Comparison of ENCODE assay signal across 9 cellular contexts in the genomic region with DNA sequence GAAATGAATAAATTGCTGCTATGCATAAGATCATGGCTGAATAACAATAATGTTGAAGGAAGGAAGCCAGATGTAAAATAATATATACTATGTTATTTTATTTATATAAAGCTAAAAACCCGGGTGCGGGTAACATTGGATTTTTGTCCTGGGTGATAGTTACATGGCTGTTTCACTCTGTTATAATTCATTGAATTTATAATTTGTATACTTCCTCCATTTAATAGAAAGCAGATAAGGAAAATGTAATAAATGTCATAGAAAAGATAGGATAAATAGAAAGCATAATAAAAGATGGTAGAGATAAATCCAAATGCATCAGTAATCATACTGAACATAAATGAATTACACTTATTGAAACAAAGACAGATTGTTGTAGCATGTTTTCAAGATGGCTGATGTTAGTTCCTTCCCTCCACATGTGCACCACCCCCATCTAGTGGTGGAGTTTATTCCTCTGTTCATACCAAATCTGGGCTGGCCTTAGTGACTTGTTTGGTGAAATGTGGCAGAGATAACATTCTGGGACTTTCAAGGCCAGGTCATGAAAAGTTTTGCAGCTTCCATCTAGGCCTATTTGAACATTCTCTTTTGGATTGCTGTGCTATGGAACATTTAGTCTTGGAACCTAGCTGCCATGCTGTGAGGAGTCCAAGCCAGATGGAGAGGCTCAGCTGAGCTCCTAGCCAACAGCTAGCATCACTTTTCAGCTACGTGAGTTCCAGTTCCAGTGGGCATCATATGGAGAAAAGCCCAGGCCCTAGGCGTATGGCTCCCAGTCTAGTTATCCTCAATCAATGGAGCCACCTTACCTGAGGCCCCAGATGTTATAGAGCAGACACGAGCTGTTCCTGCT. TPM values are rescaled to one million over a fixed set of nuclear protein-coding genes. Genes with fewer than 3 reads are reported as not detected.
DNase-seq lines count a peak whose midpoint lies in the region; ATAC-seq, FAIRE-seq and TF ChIP-seq lines count a peak whose summit lies in the region.
"Had no signal": no experiment of that assay in that cellular context is flagged by ENCODE, and none has a peak within 500 bp of the region (broad histone marks: within the 10 kb centered on the region; RNA-seq: fewer than 3 reads in every experiment).

No MANE protein-coding gene starts in this region.

- H3K4me2 ChIP-seq in Karpas-422 (ENCODE audit: low read depth, low read length, poor library complexity, severe bottlenecking) (peak overlapping the region; percentile 52), keratinocyte (ENCODE audit: control insufficient read depth, extremely low read depth, insufficient read depth, low read depth, low read length) (no peak overlapping the region)

- dilution Hi-C loops in keratinocyte (cut with MboI; ENCODE audit: extremely low pct_ligation_motif_present, low sequenced_read_pairs): no loop called here

- H3K27me3 ChIP-seq in Karpas-422 (ENCODE audit: low read length) (no peaks in the 10 kb centered on the region), keratinocyte (ENCODE audit: control insufficient read depth, extremely low read depth, insufficient read depth, low read length) (no peaks in the 10 kb centered on the region)

- H4K20me1 ChIP-seq in Karpas-422 (ENCODE audit: insufficient read depth, low read depth, low read length) (no peaks in the 10 kb centered on the region), keratinocyte (ENCODE audit: control insufficient read depth, extremely low read depth, insufficient read depth, low read length) (no peaks in the 10 kb centered on the region)

- no peaks in the 10 kb centered on the region for H3K9me2 ChIP-seq in Karpas-422 (replicated peaks; ENCODE audit: insufficient read depth, low read length)

- no peak overlapping the region for H3K27ac ChIP-seq in Karpas-422 (ENCODE audit: low read length)
- H3K27ac ChIP-seq in keratinocyte (ENCODE audit: control insufficient read depth, insufficient read depth, low read length): no peak overlapping the region

- peak; percentile 69 to 87 (median 87) for TF ChIP-seq CTCF in keratinocyte (optimal IDR thresholded peaks at IDR 0.05 in 1 of 3, IDR thresholded peaks at IDR 0.05 in 1 of 3, conservative IDR thresholded peaks at IDR 0.05 in 1 of 3; ENCODE audit: extremely low read depth in 1 of 3, insufficient read depth in 2 of 3, low read length in 3 of 3)

- H3K9me3 ChIP-seq in Karpas-422 (ENCODE audit: low read length) (no peaks in the 10 kb centered on the region), keratinocyte (ENCODE audit: control insufficient read depth, low read depth, low read length) (peaks cover 2% of the 10 kb centered on the region)

- ATAC-seq in HG02885 (IDR thresholded peaks at IDR 0.05; ENCODE audit: poor library complexity, unreplicated experiment): no peak

- H3K4me3 ChIP-seq in Karpas-422 (ENCODE audit: low read length): no peak overlapping the region
- no peak overlapping the region for H3K4me3 ChIP-seq in keratinocyte (ENCODE audit: control insufficient read depth in 2 of 3, extremely low read depth in 1 of 3, insufficient read depth in 2 of 3, low read depth in 1 of 3, low read length in 3 of 3)

- peak; percentile 40 to 57 for DNase-seq in NCI-H526 (lab: John Stamatoyannopoulos, UW)
- DNase-seq in NCI-H526 treated with DMSO at 0.1 percent for 48 hours (lab: John Stamatoyannopoulos, UW): no peak
- DNase-seq in Karpas-422: peak; percentile 91
- DNase-seq in T-helper 22 cell (ENCODE audit: low read depth): peak; percentile 36
- peak; percentile 79 for DNase-seq in astrocyte of the hippocampus (ENCODE audit: low read depth, low spot score)
- no peak for DNase-seq in keratinocyte (ENCODE audit: low read depth, low spot score)
- peak; percentile 51 for DNase-seq in stimulated activated CD8-positive, alpha-beta memory T cell treated with anti-CD3 and anti-CD28 coated beads, Interleukin-12 subunit alpha, Interleukin-12 subunit beta, amount 100 ng/mL, for 1 hour (ENCODE audit: low read depth)
- DNase-seq: right cardiac atrium had no signal

- peak; percentile 94 for FAIRE-seq in keratinocyte (lab: Jason Lieb, UNC)

- H3K79me2 ChIP-seq in Karpas-422 (ENCODE audit: low read length) (no peaks in the 10 kb centered on the region), keratinocyte (ENCODE audit: control insufficient read depth, insufficient read depth, low read length) (no peaks in the 10 kb centered on the region)

- H2AFZ ChIP-seq in Karpas-422 (ENCODE audit: low read length): peak overlapping the region; percentile 74; the same call in 1 of the 2 replicates
- peak overlapping the region; percentile 57 for H2AFZ ChIP-seq in keratinocyte (ENCODE audit: control insufficient read depth, low read length)

- H3K9me1 ChIP-seq in keratinocyte (ENCODE audit: control insufficient read depth, extremely low read depth, insufficient read depth, low read length): no peaks in the 10 kb centered on the region

- H3K36me3 ChIP-seq in Karpas-422 (ENCODE audit: insufficient read depth, low read length): no peaks in the 10 kb centered on the region; the same call in 1 of the 2 replicates
- H3K36me3 ChIP-seq in keratinocyte (ENCODE audit: control insufficient read depth in 2 of 2, extremely low read depth in 1 of 2, insufficient read depth in 2 of 2, low read length in 2 of 2): peaks cover 0 to 7% of the 10 kb centered on the region in 2 experiments

- peaks cover 11% of the 10 kb centered on the region for H3K4me1 ChIP-seq in Karpas-422 (ENCODE audit: low read length)
- H3K4me1 ChIP-seq in keratinocyte (ENCODE audit: control insufficient read depth, extremely low read depth, insufficient read depth, low read length): peaks cover 1% of the 10 kb centered on the region

- H3K9ac ChIP-seq in Karpas-422 (ENCODE audit: low read length): no peak overlapping the region
- no peak overlapping the region for H3K9ac ChIP-seq in keratinocyte (ENCODE audit: control insufficient read depth, extremely low read depth, insufficient read depth, low read length)

RNA-seq across cellular contexts. Expression of a gene that starts 46.9 kb away (rescaled TPM):
- total RNA-seq in Karpas-422 (2014; rRNA removed; shearing (Covaris generic); ENCODE audit: low replicate concordance): 6.0 and 6.6 TPM in 2 replicates
- 21.9 to 39.5 TPM (median 32.8 TPM) in 3 replicates for polyA plus RNA-seq in keratinocyte
- polyA plus RNA-seq in keratinocyte (2011; ENCODE audit: low read depth): 21.9 TPM
- polyA plus RNA-seq in keratinocyte (2011; cell fraction: cytosol; rRNA removed): 25.6 and 36.9 TPM in 2 replicates
- 45.9 and 48.0 TPM in 2 replicates for polyA plus RNA-seq in keratinocyte (2011; cell fraction: nucleus; rRNA removed)
- 9.4 and 13.8 TPM in 2 replicates for polyA plus RNA-seq in keratinocyte (2012; ENCODE audit: low replicate concordance)
- 38.2 to 49.5 TPM (median 47.0 TPM) in 3 replicates for polyA minus RNA-seq in keratinocyte
- polyA minus RNA-seq in keratinocyte (2011; cell fraction: cytosol; rRNA and poly(A)+ RNA removed): 24.7 TPM
- polyA minus RNA-seq in keratinocyte (2011; cell fraction: nucleus; rRNA and poly(A)+ RNA removed): 25.0 and 50.1 TPM in 2 replicates

Comparison
In these comparisons a context has a peak if more than half of its experiments do, and no peak if none do; other contexts are left out.
1. DNase-seq: peak in NCI-H526 (2 of 2), Karpas-422 (single experiment), T-helper 22 cell (single experiment), astrocyte of the hippocampus (single experiment) and stimulated activated CD8-positive, alpha-beta memory T cell treated with anti-CD3 and anti-CD28 coated beads, Interleukin-12 subunit alpha, Interleukin-12 subunit beta, amount 100 ng/mL, for 1 hour (single experiment); none in NCI-H526 treated with DMSO at 0.1 percent for 48 hours (single experiment) and keratinocyte (single experiment).